23 cellular contexts compared by ENCODE assay signal in genomic region chr6:43682724-43683429, GRCh38. TPM values are rescaled to one million over a fixed set of nuclear protein-coding genes. Genes with fewer than 3 reads are reported as not detected.
DNase-seq lines count a peak whose midpoint lies in the region; ATAC-seq and TF ChIP-seq lines count a peak whose summit lies in the region.
"Had no signal": no experiment of that assay in that cellular context is flagged by ENCODE, and none has a peak within 500 bp of the region (broad histone marks: within the 10 kb centered on the region; RNA-seq: fewer than 3 reads in every experiment).

No MANE protein-coding gene starts in this region.

- TF ChIP-seq POLR2A in breast epithelium (IDR thresholded peaks at IDR 0.05) = no peak

- no peaks in the 10 kb centered on the region for H4K20me1 ChIP-seq in mammary epithelial cell (ENCODE audit: insufficient read depth, low read length)

- intact Hi-C loops in breast epithelium (cut with DNase I; ENCODE audit: low total_unique reads) = no loop called here
- intact Hi-C loops in mammary epithelial cell (cut with micrococcal nuclease) = no loop called here
- intact Hi-C loops in psoas muscle (cut with DNase I) = no loop called here

- H3K27ac ChIP-seq in breast epithelium (peak overlapping the region; percentile 0 to 8), mammary epithelial cell (ENCODE audit: insufficient read depth, low read depth, low read length) (no peak overlapping the region), HEK293 (ENCODE audit: extremely low read depth, low read depth, low read length) (no peak overlapping the region), psoas muscle (peak overlapping the region; percentile 95)
- H3K27ac ChIP-seq: BLaER1 had no signal

- ATAC-seq in psoas muscle (no peak), GM19023 (IDR thresholded peaks at IDR 0.05; ENCODE audit: unreplicated experiment) (no peak), HG03097 (IDR thresholded peaks at IDR 0.05; ENCODE audit: low FRiP score, unreplicated experiment) (no peak)
- ATAC-seq: HepG2 had no signal

- H3K36me3 ChIP-seq in breast epithelium (no peaks in the 10 kb centered on the region), mammary epithelial cell (ENCODE audit: insufficient read depth, low read length) (peaks cover 8% of the 10 kb centered on the region), HEK293 (ENCODE audit: control insufficient read depth in 2 of 2, insufficient read depth in 1 of 2, low read length in 2 of 2) (peaks cover 6 to 61% of the 10 kb centered on the region in 2 experiments; a peak in 2 of 3 replicates), psoas muscle (ENCODE audit: insufficient read depth in 1 of 2, low read depth in 1 of 2) (peaks cover 0 to 31% of the 10 kb centered on the region in 2 donors)

- no peak overlapping the region for H2AFZ ChIP-seq in mammary epithelial cell (ENCODE audit: low read depth, low read length)

- no peaks in the 10 kb centered on the region for H3K27me3 ChIP-seq in breast epithelium
- no peaks in the 10 kb centered on the region for H3K27me3 ChIP-seq in mammary epithelial cell (ENCODE audit: insufficient read depth, low read length)
- H3K27me3 ChIP-seq in psoas muscle (ENCODE audit: insufficient read depth in 3 of 3, low read length in 2 of 3) = no peaks in the 10 kb centered on the region
- H3K27me3 ChIP-seq: BLaER1 had no signal

- CTCF ChIA-PET in mammary epithelial cell (lab: Charles Lee; ENCODE audit: low non-redundant PET) (interaction anchor here (0.5 kb wide), 1 partner anchor 40 kb away, joined by 3 read pairs; no protein-coding TSS in a partner anchor), HEK293 (lab: Yijun Ruan, JAX) (interaction anchor here (11.6 kb wide), 1 partner anchor 15 kb away, joined by 101 read pairs; no protein-coding TSS in a partner anchor)

- in situ Hi-C loops in mammary epithelial cell (cut with MboI; ENCODE audit: low sequenced_read_pairs in 2 of 2) = no loop called here

- H3K4me1 ChIP-seq in breast epithelium (peaks cover 3 to 6% of the 10 kb centered on the region in 2 donors), mammary epithelial cell (ENCODE audit: insufficient read depth, low read length) (peaks cover 10% of the 10 kb centered on the region), HEK293 (ENCODE audit: control insufficient read depth, insufficient read depth, low read length) (peaks cover 25% of the 10 kb centered on the region), psoas muscle (peaks cover 85% of the 10 kb centered on the region)

- TF ChIP-seq CTCF in breast epithelium (IDR thresholded peaks at IDR 0.05) (no peak), mammary epithelial cell (conservative IDR thresholded peaks at IDR 0.05 in 1 of 2, IDR thresholded peaks at IDR 0.05 in 1 of 2; ENCODE audit: extremely low read depth in 1 of 2, insufficient read depth in 1 of 2, low read depth in 1 of 2, low read length in 2 of 2) (no peak), HEK293 (tag by site-specific recombination; IDR thresholded peaks at IDR 0.05) (no peak), fibroblast of mammary gland (conservative IDR thresholded peaks at IDR 0.05; ENCODE audit: control insufficient read depth, insufficient read depth, low read depth, low read length) (no peak), psoas muscle (IDR thresholded peaks at IDR 0.05) (no peak)

- BruUV-seq in mammary epithelial cell (replicated peaks; lab: Mats Ljungman, UMichigan) = no TSS peak

- no peak overlapping the region for H3K4me2 ChIP-seq in mammary epithelial cell (ENCODE audit: insufficient read depth, low read depth, low read length)

- H3K9me3 ChIP-seq in breast epithelium (no peaks in the 10 kb centered on the region), mammary epithelial cell (replicated peaks; ENCODE audit: insufficient read depth, low read length) (no peaks in the 10 kb centered on the region), HEK293 (ENCODE audit: control insufficient read depth, insufficient read depth, low read depth, low read length) (no peaks in the 10 kb centered on the region), psoas muscle (no peaks in the 10 kb centered on the region)
- H3K9me3 ChIP-seq: BLaER1 had no signal

- dilution Hi-C loops in mammary epithelial cell (cut with HindIII; ENCODE audit: low sequenced_read_pairs) = no loop called here

- POLR2A ChIA-PET in HEK293 (lab: Yijun Ruan, JAX) = interaction anchor here (0.6 to 1.5 kb wide), 2 partner anchors 13 to 16 kb away, joined by 3 to 5 read pairs; no protein-coding TSS in a partner anchor

- WGBS in mammary epithelial cell (ENCODE audit: low coverage, missing lambda C conversion rate) = 63% methylated on average over 8 of the region's 8 CpGs
- WGBS in psoas muscle, 3 donors = 21 to 41% (median 27%) methylated on average over 8 of the region's 8 CpGs

- H3K4me3 ChIP-seq in breast epithelium = no peak overlapping the region
- no peak overlapping the region for H3K4me3 ChIP-seq in mammary epithelial cell (replicated peaks in 1 of 3; ENCODE audit: insufficient read depth in 1 of 3, low read depth in 2 of 3, low read length in 3 of 3)
- no peak overlapping the region for H3K4me3 ChIP-seq in HEK293 (ENCODE audit: low read depth, low read length)
- H3K4me3 ChIP-seq in fibroblast of mammary gland (ENCODE audit: control insufficient read depth, low read depth, low read length) = no peak overlapping the region
- no peak overlapping the region for H3K4me3 ChIP-seq in psoas muscle
- H3K4me3 ChIP-seq: BLaER1 had no signal

- DNase-seq in breast epithelium (ENCODE audit: low spot score in 2 of 2) (no peak), mammary epithelial cell (no peak), fibroblast of mammary gland (ENCODE audit: low read depth) (peak; percentile 36), psoas muscle (no peak), mesenteric fat pad (ENCODE audit: low spot score) (no peak)
- DNase-seq: ACHN; activated CD4-positive, alpha-beta T cell treated with anti-CD3 and anti-CD28 coated beads, Interleukin-2, amount 10 ng/mL, durations not matched to agents 7 days and 5 days; activated CD8-positive, alpha-beta memory T cell treated with anti-CD3 and anti-CD28 coated beads, Interleukin-2, amount 50 U/mL, for 4 hours; DND-41; effector CD8-positive, alpha-beta T cell; NCI-H1048; NCI-H1694 treated with DMSO at 0.1 percent for 48 hours; nucleus accumbens; retina; stimulated activated CD4-positive, alpha-beta T cell treated with anti-CD3 and anti-CD28 coated beads, Interleukin-4, amount 100 ng/mL, for 24 hours; stimulated activated naive CD4-positive, alpha-beta T cell treated with Interleukin-2 at 50 U/mL for 16 hours had no signal

- peaks cover 75% of the 10 kb centered on the region for H3K79me2 ChIP-seq in mammary epithelial cell (ENCODE audit: insufficient read depth, low read length)

- H3K9ac ChIP-seq in mammary epithelial cell (ENCODE audit: insufficient read depth, low read length) = no peak overlapping the region
- H3K9ac ChIP-seq: BLaER1 had no signal

TF ChIP-seq in HEK293, 187 proteins besides CTCF, POLR2A, EP300 and RAD21 (continues in another document):
- TF ChIP-seq ZNF555 (tag by site-specific recombination; conservative IDR thresholded peaks at IDR 0.05) (no peak), SCRT2 (tag by site-specific recombination; IDR thresholded peaks at IDR 0.05) (peak; percentile 74), ZNF596 (tag by site-specific recombination; IDR thresholded peaks at IDR 0.05) (no peak), MZF1 (tag by site-specific recombination; IDR thresholded peaks at IDR 0.05; ENCODE audit: borderline replicate concordance) (no peak)
- TF ChIP-seq, protein P1, sequence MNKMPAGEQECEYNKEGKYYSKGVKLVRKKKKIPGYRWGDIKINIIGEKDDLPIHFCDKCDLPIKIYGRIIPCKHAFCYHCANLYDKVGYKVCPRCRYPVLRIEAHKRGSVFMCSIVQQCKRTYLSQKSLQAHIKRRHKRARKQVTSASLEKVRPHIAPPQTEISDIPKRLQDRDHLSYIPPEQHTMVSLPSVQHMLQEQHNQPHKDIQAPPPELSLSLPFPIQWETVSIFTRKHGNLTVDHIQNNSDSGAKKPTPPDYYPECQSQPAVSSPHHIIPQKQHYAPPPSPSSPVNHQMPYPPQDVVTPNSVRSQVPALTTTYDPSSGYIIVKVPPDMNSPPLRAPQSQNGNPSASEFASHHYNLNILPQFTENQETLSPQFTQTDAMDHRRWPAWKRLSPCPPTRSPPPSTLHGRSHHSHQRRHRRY (tag by site-specific recombination; IDR thresholded peaks at IDR 0.05) = no peak

RNA-seq across cellular contexts. Expression of gene MRPS18A, which starts 4.7 kb away (rescaled TPM):
- total RNA-seq in breast epithelium = 10 to 100 TPM; 37.7 to 63.2 (median 40.6) TPM
- 10 to 100 TPM; 27.0 to 49.0 TPM for total RNA-seq in mammary epithelial cell
- 63.7 TPM for polyA plus RNA-seq in mammary epithelial cell
- 39.5 TPM for polyA minus RNA-seq in mammary epithelial cell
- 100 to 1,000 TPM in 2 of 4 donors, 10 to 100 TPM in 2; 64.1 to 152 (median 103) TPM for total RNA-seq in psoas muscle
- polyA plus RNA-seq in psoas muscle = 100 to 1,000 TPM; 106 to 151 (median 148) TPM
- 34.5 TPM for total RNA-seq in mesenteric fat pad

RNA-seq across cellular contexts. Expression of gene RSPH9, which starts 38.0 kb away (rescaled TPM):
- total RNA-seq in breast epithelium (not detected), mammary epithelial cell (under 1 TPM in 1 of 2 donors, not detected in 1; 0.50 TPM), psoas muscle (under 1 TPM in 1 of 4 donors, not detected in 3; 0.11 TPM), mesenteric fat pad (not detected)
- polyA plus RNA-seq in mammary epithelial cell (not detected), psoas muscle (under 1 TPM; 0.36 to 0.59 (median 0.51) TPM)
- not detected for polyA minus RNA-seq in mammary epithelial cell
- total RNA-seq: activated CD4-positive, alpha-beta T cell treated with anti-CD3 and anti-CD28 coated beads, Interleukin-2, amount 10 ng/mL, durations not matched to agents 7 days and 5 days; LHCN-M2; myocyte had no signal
- polyA plus RNA-seq: HepG2 had no signal

RNA-seq across cellular contexts. Expression of gene MAD2L1BP, which starts 47.2 kb away (rescaled TPM):
- total RNA-seq in breast epithelium = 10 to 100 TPM; 33.4 to 53.0 (median 33.4) TPM
- 10 to 100 TPM; 21.5 to 24.7 TPM for total RNA-seq in mammary epithelial cell
- 58.0 TPM for polyA plus RNA-seq in mammary epithelial cell
- 25.1 TPM for polyA minus RNA-seq in mammary epithelial cell
- 10 to 100 TPM; 17.0 to 36.6 (median 26.1) TPM for total RNA-seq in psoas muscle
- polyA plus RNA-seq in psoas muscle = 10 to 100 TPM; 30.5 to 43.1 (median 31.6) TPM
- total RNA-seq in mesenteric fat pad = 19.0 TPM

RNA-seq across cellular contexts. Expression of gene GTPBP2, which starts 53.8 kb away (rescaled TPM):
- total RNA-seq in breast epithelium (10 to 100 TPM; 41.4 to 58.0 (median 43.6) TPM), mammary epithelial cell (100 to 1,000 TPM in 1 of 2 donors, 10 to 100 TPM in 1; 46.5 to 130 TPM), psoas muscle (10 to 100 TPM; 32.8 to 43.8 (median 35.2) TPM), mesenteric fat pad (101 TPM)
- polyA plus RNA-seq in mammary epithelial cell (49.5 TPM), psoas muscle (10 to 100 TPM; 27.8 to 69.6 (median 33.9) TPM)
- 46.9 TPM for polyA minus RNA-seq in mammary epithelial cell

Comparison
In these comparisons a context has a peak if more than half of its experiments do, and no peak if none do; other contexts are left out.
1. H3K27ac ChIP-seq: peak in breast epithelium (2 of 2) and psoas muscle (single experiment); none in mammary epithelial cell (single experiment) and HEK293 (single experiment).